ENCODE assay signal across 8 cellular contexts in genomic region chr3:49019941-49020334, GRCh38. TPM values are rescaled to one million over a fixed set of nuclear protein-coding genes. Genes with fewer than 3 reads are reported as not detected.
DNase-seq lines count a peak whose midpoint lies in the region; TF ChIP-seq lines count a peak whose summit lies in the region.

No MANE protein-coding gene starts in this region.

- TF ChIP-seq CTCF in RWPE1 (conservative IDR thresholded peaks at IDR 0.05; ENCODE audit: low read depth) (no peak), fibroblast of lung (conservative IDR thresholded peaks at IDR 0.05 in 1 of 2, IDR thresholded peaks at IDR 0.05 in 1 of 2; ENCODE audit: low read depth in 1 of 2, low read length in 2 of 2) (no peak)

- no peak overlapping the region for H2AFZ ChIP-seq in fibroblast of lung (ENCODE audit: low read length)

- CTCF ChIA-PET in RWPE1 (lab: Yijun Ruan, JAX) = no interaction called here

- peak; percentile 41 for DNase-seq in DMS53 (lab: John Stamatoyannopoulos, UW)
- DNase-seq in DMS53 treated with DMSO at 0.1 percent for 48 hours (lab: John Stamatoyannopoulos, UW; ENCODE audit: unreplicated experiment) = no peak
- DNase-seq in RWPE1 (ENCODE audit: low spot score) = no peak
- no peak for DNase-seq in fibroblast of lung (ENCODE audit: low read depth in 2 of 2)
- no peak for DNase-seq in foreskin melanocyte
- no peak for DNase-seq in stimulated activated CD4-positive, alpha-beta T cell treated with anti-CD3 and anti-CD28 coated beads, Interleukin-1b, Interleukin-23, amount 100 ng/mL, for 48 hours
- DNase-seq in cerebellar nuclear complex (lab: John Stamatoyannopoulos, UW) = no peak

- peak overlapping the region; percentile 70 to 95 (median 84) for H3K4me3 ChIP-seq in fibroblast of lung (replicated peaks in 1 of 4; ENCODE audit: control extremely low read depth in 1 of 4, insufficient read depth in 1 of 4, low read depth in 3 of 4, low read length in 4 of 4)
- H3K4me3 ChIP-seq in skin epidermis = peak overlapping the region; percentile 76 to 97 (median 82)

- peaks cover 11% of the 10 kb centered on the region for H3K4me1 ChIP-seq in fibroblast of lung (ENCODE audit: control insufficient read depth, extremely low read depth, insufficient read depth, low read length)

- H3K36me3 ChIP-seq in fibroblast of lung (ENCODE audit: control insufficient read depth, insufficient read depth, low read length) = peaks cover 29% of the 10 kb centered on the region

- peaks cover 30% of the 10 kb centered on the region for H3K79me2 ChIP-seq in fibroblast of lung (ENCODE audit: control insufficient read depth, insufficient read depth, low read length)

- no peaks in the 10 kb centered on the region for H3K27me3 ChIP-seq in fibroblast of lung (ENCODE audit: control insufficient read depth, insufficient read depth, low read length)

- POLR2A ChIA-PET in RWPE1 (lab: Yijun Ruan, JAX; ENCODE audit: low non-redundant PET) = interaction anchor here (0.5 to 1.3 kb wide), 2 partner anchors 13 to 31 kb away, joined by 3 to 4 read pairs; partner anchors contain the start of gene WDR6

- no peaks in the 10 kb centered on the region for H3K9me3 ChIP-seq in fibroblast of lung (ENCODE audit: control insufficient read depth, insufficient read depth, low read depth, low read length)

- H3K9ac ChIP-seq in fibroblast of lung (ENCODE audit: insufficient read depth, low read length) = no peak overlapping the region

- H4K20me1 ChIP-seq in fibroblast of lung (ENCODE audit: control insufficient read depth, extremely low read depth, insufficient read depth, low read length) = no peaks in the 10 kb centered on the region

- peak overlapping the region; percentile 86 for H3K4me2 ChIP-seq in fibroblast of lung (ENCODE audit: extremely low read depth, insufficient read depth, low read length)

- H3K27ac ChIP-seq in RWPE1 (peak overlapping the region; percentile 98), fibroblast of lung (ENCODE audit: insufficient read depth, low read length) (peak overlapping the region; percentile 89), skin epidermis (peak overlapping the region in 19 of 21 experiments; percentile 94 to 100 (median 99))

RNA-seq across cellular contexts. Expression of gene DALRD3, which starts 1.6 kb away (rescaled TPM):
- 53.4 and 70.2 TPM in 2 replicates for total RNA-seq in fibroblast of lung
- polyA plus RNA-seq in fibroblast of lung = 40.2 and 50.8 TPM in 2 replicates
- 36.3 and 39.3 TPM in 2 replicates for polyA plus RNA-seq in fibroblast of lung (2012)
- 162 and 242 TPM in 2 replicates for polyA minus RNA-seq in fibroblast of lung (ENCODE audit: low replicate concordance)

RNA-seq across cellular contexts. Expression of gene NDUFAF3, which starts 2.0 kb away (rescaled TPM):
- total RNA-seq in fibroblast of lung = 71.1 and 113 TPM in 2 replicates
- 57.3 and 69.1 TPM in 2 replicates for polyA plus RNA-seq in fibroblast of lung
- polyA plus RNA-seq in fibroblast of lung (2012) = 133 and 187 TPM in 2 replicates
- 119 and 128 TPM in 2 replicates for polyA minus RNA-seq in fibroblast of lung (ENCODE audit: low replicate concordance)

RNA-seq across cellular contexts. Expression of gene IMPDH2, which starts 9.3 kb away (rescaled TPM):
- 448 and 560 TPM in 2 replicates for total RNA-seq in fibroblast of lung
- polyA plus RNA-seq in fibroblast of lung = 187 and 203 TPM in 2 replicates
- 209 and 210 TPM in 2 replicates for polyA plus RNA-seq in fibroblast of lung (2012)
- polyA minus RNA-seq in fibroblast of lung (ENCODE audit: low replicate concordance) = 274 and 472 TPM in 2 replicates

RNA-seq across cellular contexts. Expression of gene WDR6, which starts 12.7 kb away (rescaled TPM):
- total RNA-seq in fibroblast of lung = 59.6 and 77.9 TPM in 2 replicates
- 58.7 and 68.2 TPM in 2 replicates for polyA plus RNA-seq in fibroblast of lung
- 64.4 and 80.1 TPM in 2 replicates for polyA plus RNA-seq in fibroblast of lung (2012)
- 232 and 383 TPM in 2 replicates for polyA minus RNA-seq in fibroblast of lung (ENCODE audit: low replicate concordance)

RNA-seq across cellular contexts. Expression of gene P4HTM, which starts 29.9 kb away (rescaled TPM):
- total RNA-seq in fibroblast of lung = 33.4 and 46.7 TPM in 2 replicates
- polyA plus RNA-seq in fibroblast of lung = 16.0 and 16.2 TPM in 2 replicates
- polyA plus RNA-seq in fibroblast of lung (2012) = 14.4 and 16.1 TPM in 2 replicates
- 17.9 and 30.7 TPM in 2 replicates for polyA minus RNA-seq in fibroblast of lung (ENCODE audit: low replicate concordance)
